ENCODE assay signal across 8 cellular contexts in genomic region chr13:50911937-50912624, GRCh38. TPM values are rescaled to one million over a fixed set of nuclear protein-coding genes. Genes with fewer than 3 reads are reported as not detected.
A peak's percentile ranks its signal among the peaks of the same experiment; 100 is the strongest.
DNase-seq lines count a peak whose midpoint lies in the region; ATAC-seq and TF ChIP-seq lines count a peak whose summit lies in the region.

No MANE protein-coding gene starts in this region.

- H3K27ac ChIP-seq in DOHH2 (ENCODE audit: low read depth, low read length) (peak overlapping the region; percentile 80), Karpas-422 (ENCODE audit: low read length) (peak overlapping the region; percentile 74), Peyer's patch (peak overlapping the region; percentile 92 to 99 (median 95))

- H3K4me1 Mint-ChIP-seq in activated T-cell treated with anti-CD3 and anti-CD28 coated beads, Interleukin-2, amount 50 U/mL, for 72 hours (ENCODE audit: low read depth): peaks cover 48% of the 10 kb centered on the region
- H3K4me1 Mint-ChIP-seq in nephron progenitor cell: peaks cover 72% of the 10 kb centered on the region
- peaks cover 57% of the 10 kb centered on the region for H3K4me1 Mint-ChIP-seq in stimulated activated naive CD8-positive, alpha-beta T cell treated with anti-CD3 and anti-CD28 coated beads, Interleukin-15, amount 100 ng/mL, for 72 hours

- no peaks in the 10 kb centered on the region for H3K27me3 Mint-ChIP-seq in activated T-cell treated with anti-CD3 and anti-CD28 coated beads, Interleukin-2, amount 50 U/mL, for 72 hours (ENCODE audit: low read depth)
- no peaks in the 10 kb centered on the region for H3K27me3 Mint-ChIP-seq in nephron progenitor cell (ENCODE audit: low read depth, poor library complexity)
- no peaks in the 10 kb centered on the region for H3K27me3 Mint-ChIP-seq in stimulated activated naive CD8-positive, alpha-beta T cell treated with anti-CD3 and anti-CD28 coated beads, Interleukin-15, amount 100 ng/mL, for 72 hours

- H3K9me2 ChIP-seq in DOHH2 (replicated peaks; ENCODE audit: control insufficient read depth, low read length) (no peaks in the 10 kb centered on the region), Karpas-422 (replicated peaks; ENCODE audit: insufficient read depth, low read length) (no peaks in the 10 kb centered on the region)

- H3K4me3 ChIP-seq in DOHH2 (ENCODE audit: low read length) (peak overlapping the region; percentile 86), Karpas-422 (ENCODE audit: low read length) (peak overlapping the region; percentile 93), Peyer's patch (peak overlapping the region in 1 of 4 donors; percentile 86), fibroblast of mammary gland (ENCODE audit: control insufficient read depth, low read depth, low read length) (no peak overlapping the region)

- H3F3A ChIP-seq in DOHH2 (ENCODE audit: control insufficient read depth, insufficient read depth): peaks cover 36% of the 10 kb centered on the region

- H3K36me3 ChIP-seq in DOHH2 (ENCODE audit: control insufficient read depth, low read length) (peaks cover 55% of the 10 kb centered on the region), Karpas-422 (ENCODE audit: insufficient read depth, low read length) (no peaks in the 10 kb centered on the region), Peyer's patch (no peaks in the 10 kb centered on the region)

- no peaks in the 10 kb centered on the region for H3K36me3 Mint-ChIP-seq in activated T-cell treated with anti-CD3 and anti-CD28 coated beads, Interleukin-2, amount 50 U/mL, for 72 hours (ENCODE audit: insufficient read depth in 2 of 2)
- H3K36me3 Mint-ChIP-seq in nephron progenitor cell (ENCODE audit: low read depth): no peaks in the 10 kb centered on the region

- H3K9me3 ChIP-seq in DOHH2 (ENCODE audit: control insufficient read depth, insufficient read depth, low read length): no peaks in the 10 kb centered on the region
- H3K9me3 ChIP-seq in Karpas-422 (ENCODE audit: low read length): no peaks in the 10 kb centered on the region
- no peaks in the 10 kb centered on the region for H3K9me3 ChIP-seq in Peyer's patch

- peak overlapping the region; percentile 76 for H3K4me2 ChIP-seq in DOHH2 (ENCODE audit: low read length)
- H3K4me2 ChIP-seq in Karpas-422 (ENCODE audit: low read depth, low read length, poor library complexity, severe bottlenecking): peak overlapping the region; percentile 95

- H3K79me2 ChIP-seq in DOHH2 (ENCODE audit: control insufficient read depth, low read length): peaks cover 83% of the 10 kb centered on the region
- H3K79me2 ChIP-seq in Karpas-422 (ENCODE audit: low read length): peaks cover 62% of the 10 kb centered on the region

- peak overlapping the region; percentile 91 for H3K27ac Mint-ChIP-seq in activated T-cell treated with anti-CD3 and anti-CD28 coated beads, Interleukin-2, amount 50 U/mL, for 72 hours
- no peak overlapping the region for H3K27ac Mint-ChIP-seq in nephron progenitor cell
- peak overlapping the region; percentile 86 to 90 for H3K27ac Mint-ChIP-seq in stimulated activated naive CD8-positive, alpha-beta T cell treated with anti-CD3 and anti-CD28 coated beads, Interleukin-15, amount 100 ng/mL, for 72 hours

- H3K4me1 ChIP-seq in DOHH2 (ENCODE audit: control insufficient read depth, low read length) (peaks cover 82% of the 10 kb centered on the region), Karpas-422 (ENCODE audit: low read length) (peaks cover 86% of the 10 kb centered on the region), Peyer's patch (peaks cover 0 to 31% (median 11%) of the 10 kb centered on the region in 4 donors)

- TF ChIP-seq POLR2A in Peyer's patch (IDR thresholded peaks at IDR 0.05): no peak

- H3K4me3 Mint-ChIP-seq in activated T-cell treated with anti-CD3 and anti-CD28 coated beads, Interleukin-2, amount 50 U/mL, for 72 hours: peak overlapping the region; percentile 92 to 95
- peak overlapping the region; percentile 57 for H3K4me3 Mint-ChIP-seq in nephron progenitor cell
- H3K4me3 Mint-ChIP-seq in stimulated activated naive CD8-positive, alpha-beta T cell treated with anti-CD3 and anti-CD28 coated beads, Interleukin-15, amount 100 ng/mL, for 72 hours: peak overlapping the region; percentile 76 to 94

- H2AFZ ChIP-seq in Karpas-422 (ENCODE audit: low read length): no peak overlapping the region

- DNase-seq in Karpas-422 (peak; percentile 98), Peyer's patch (peak; percentile 88 to 98 (median 97)), fibroblast of mammary gland (ENCODE audit: low read depth) (peak; percentile 93), nephron progenitor cell (peak; percentile 93)
- peak; percentile 91 to 93 for DNase-seq in activated T-cell treated with anti-CD3 and anti-CD28 coated beads, Interleukin-2, amount 50 U/mL, for 72 hours
- DNase-seq in stimulated activated naive CD8-positive, alpha-beta T cell treated with anti-CD3 and anti-CD28 coated beads, Interleukin-15, amount 100 ng/mL, for 72 hours: peak; percentile 87 to 92

- no peaks in the 10 kb centered on the region for H3K9me3 Mint-ChIP-seq in activated T-cell treated with anti-CD3 and anti-CD28 coated beads, Interleukin-2, amount 50 U/mL, for 72 hours
- no peaks in the 10 kb centered on the region for H3K9me3 Mint-ChIP-seq in nephron progenitor cell
- H3K9me3 Mint-ChIP-seq in stimulated activated naive CD8-positive, alpha-beta T cell treated with anti-CD3 and anti-CD28 coated beads, Interleukin-15, amount 100 ng/mL, for 72 hours: no peaks in the 10 kb centered on the region

- H3K9ac ChIP-seq in Karpas-422 (ENCODE audit: low read length): peak overlapping the region; percentile 96

- peak; percentile 50 for ATAC-seq in GM21825 (IDR thresholded peaks at IDR 0.05; ENCODE audit: unreplicated experiment)
- peak; percentile 59 for ATAC-seq in activated T-cell treated with anti-CD3 and anti-CD28 coated beads, Interleukin-2, amount 50 U/mL, for 72 hours (replicated peaks in 1 of 2)
- peak; percentile 79 for ATAC-seq in stimulated activated naive CD8-positive, alpha-beta T cell treated with anti-CD3 and anti-CD28 coated beads, Interleukin-15, amount 100 ng/mL, for 72 hours

- TF ChIP-seq CTCF in DOHH2 (IDR thresholded peaks at IDR 0.05; ENCODE audit: low read depth, low read length, poor library complexity, severe bottlenecking) (peak; percentile 92), Peyer's patch (IDR thresholded peaks at IDR 0.05) (peak; percentile 74 to 91 (median 81)), fibroblast of mammary gland (conservative IDR thresholded peaks at IDR 0.05; ENCODE audit: control insufficient read depth, insufficient read depth, low read depth, low read length) (peak; percentile 94), nephron progenitor cell (IDR thresholded peaks at IDR 0.05) (peak; percentile 84)

- H3K27me3 ChIP-seq in DOHH2 (ENCODE audit: control insufficient read depth, low read length) (no peaks in the 10 kb centered on the region), Karpas-422 (ENCODE audit: low read length) (no peaks in the 10 kb centered on the region), Peyer's patch (no peaks in the 10 kb centered on the region)

- no peaks in the 10 kb centered on the region for H4K20me1 ChIP-seq in DOHH2 (ENCODE audit: control insufficient read depth, insufficient read depth, low read depth, low read length)
- peaks cover 9% of the 10 kb centered on the region; the same call in 1 of the 2 replicates for H4K20me1 ChIP-seq in Karpas-422 (ENCODE audit: insufficient read depth, low read depth, low read length)

RNA-seq across cellular contexts. Expression of gene RNASEH2B, which starts 2.5 kb away (rescaled TPM):
- 85.2 and 137 TPM in 2 replicates for total RNA-seq in Karpas-422 (2014; rRNA removed; shearing (Covaris generic); ENCODE audit: low replicate concordance)
- total RNA-seq in Peyer's patch: 10 to 100 TPM; 20.0 to 88.3 (median 28.2) TPM
- total RNA-seq in activated T-cell treated with anti-CD3 and anti-CD28 coated beads, Interleukin-2, amount 50 U/mL, for 72 hours: 10 to 100 TPM; 63.7 to 86.5 TPM
